8 cellular contexts compared by ENCODE assay signal in genomic region chr9:25677301-25678146, GRCh38. TPM values are rescaled to one million over a fixed set of nuclear protein-coding genes. Genes with fewer than 3 reads are reported as not detected.
DNase-seq lines count a peak whose midpoint lies in the region; ATAC-seq and TF ChIP-seq lines count a peak whose summit lies in the region.

No MANE protein-coding gene starts in this region.

- no peaks in the 10 kb centered on the region for H3K27me3 ChIP-seq in MG63
- H3K27me3 ChIP-seq in muscle layer of duodenum (ENCODE audit: low read depth, low read length), result no peaks in the 10 kb centered on the region

- ATAC-seq in GM19395 (IDR thresholded peaks at IDR 0.05; ENCODE audit: unreplicated experiment), result peak; percentile 51
- peak; percentile 34 for ATAC-seq in activated CD8-positive, alpha-beta T cell treated with anti-CD3 and anti-CD28 coated beads for 36 hours

- H3K4me1 ChIP-seq in muscle layer of duodenum (ENCODE audit: control insufficient read depth in 1 of 2, insufficient read depth in 2 of 2, low read length in 2 of 2) (peaks cover 0 to 17% of the 10 kb centered on the region in 2 donors), urinary bladder (ENCODE audit: insufficient read depth) (no peaks in the 10 kb centered on the region)

- TF ChIP-seq CTCF in activated CD8-positive, alpha-beta T cell treated with anti-CD3 and anti-CD28 coated beads for 36 hours (IDR thresholded peaks at IDR 0.05), result no peak
- TF ChIP-seq CTCF in fibroblast of pulmonary artery (IDR thresholded peaks at IDR 0.05; ENCODE audit: low read length, missing control alignments), result no peak

- 1% methylated on average over 77 of the region's 77 CpGs for WGBS in urinary bladder

- H3K27ac Mint-ChIP-seq in activated CD8-positive, alpha-beta T cell treated with anti-CD3 and anti-CD28 coated beads for 36 hours, result no peak overlapping the region

- peak overlapping the region; percentile 39 for H3K4me3 Mint-ChIP-seq in activated CD8-positive, alpha-beta T cell treated with anti-CD3 and anti-CD28 coated beads for 36 hours

- peaks cover 12% of the 10 kb centered on the region for H3K27me3 Mint-ChIP-seq in activated CD8-positive, alpha-beta T cell treated with anti-CD3 and anti-CD28 coated beads for 36 hours

- H3K9me3 ChIP-seq in MG63 (no peaks in the 10 kb centered on the region), muscle layer of duodenum (ENCODE audit: control insufficient read depth in 1 of 2, low read length in 2 of 2) (no peaks in the 10 kb centered on the region)

- intact Hi-C loops in activated CD8-positive, alpha-beta T cell treated with anti-CD3 and anti-CD28 coated beads for 36 hours (cut with micrococcal nuclease), result no loop called here

- H3K36me3 ChIP-seq in MG63 (no peaks in the 10 kb centered on the region), muscle layer of duodenum (ENCODE audit: control insufficient read depth in 1 of 2, insufficient read depth in 2 of 2, low read length in 2 of 2) (no peaks in the 10 kb centered on the region), urinary bladder (ENCODE audit: insufficient read depth) (no peaks in the 10 kb centered on the region)

- H3K9me3 Mint-ChIP-seq in activated CD8-positive, alpha-beta T cell treated with anti-CD3 and anti-CD28 coated beads for 36 hours, result peaks cover 3% of the 10 kb centered on the region

- POLR2A ChIA-PET in activated CD8-positive, alpha-beta T cell treated with anti-CD3 and anti-CD28 coated beads for 36 hours (lab: Charles Lee), result no interaction called here

- H3K27ac ChIP-seq in muscle layer of duodenum (ENCODE audit: low read length) (peak overlapping the region; percentile 83), urinary bladder (ENCODE audit: low read depth) (peak overlapping the region; percentile 97)

- H3K36me3 Mint-ChIP-seq in activated CD8-positive, alpha-beta T cell treated with anti-CD3 and anti-CD28 coated beads for 36 hours (ENCODE audit: low read depth), result peaks cover 2% of the 10 kb centered on the region

- peak; percentile 75 for DNase-seq in Ammon's horn (ENCODE audit: low spot score)
- DNase-seq in MG63, result peak; percentile 92
- peak; percentile 5 for DNase-seq in activated CD8-positive, alpha-beta T cell treated with anti-CD3 and anti-CD28 coated beads for 36 hours
- peak; percentile 78 for DNase-seq in fibroblast of pulmonary artery (ENCODE audit: low read depth)
- DNase-seq in GDM1 (lab: John Stamatoyannopoulos, UW), result no peak

- CTCF ChIA-PET in activated CD8-positive, alpha-beta T cell treated with anti-CD3 and anti-CD28 coated beads for 36 hours (lab: Charles Lee), result no interaction called here

- no peaks in the 10 kb centered on the region for H3K4me1 Mint-ChIP-seq in activated CD8-positive, alpha-beta T cell treated with anti-CD3 and anti-CD28 coated beads for 36 hours (ENCODE audit: low read depth)

- H3K4me3 ChIP-seq in MG63 (peak overlapping the region; percentile 76), fibroblast of pulmonary artery (replicated peaks; ENCODE audit: low read depth, low read length) (peak overlapping the region; percentile 70), muscle layer of duodenum (ENCODE audit: low read depth in 1 of 2, low read length in 2 of 2) (peak overlapping the region; percentile 73 to 80), urinary bladder (ENCODE audit: low read depth, low read length) (peak overlapping the region; percentile 66)

RNA-seq across cellular contexts. Expression of gene TUSC1, which starts 0.7 kb away (rescaled TPM):
- 3.2 and 14.7 TPM in 2 replicates for total RNA-seq in MG63 (2014; rRNA removed; shearing (Covaris generic); ENCODE audit: low replicate concordance)
- total RNA-seq in activated CD8-positive, alpha-beta T cell treated with anti-CD3 and anti-CD28 coated beads for 36 hours, result under 1 TPM; 0.25 to 0.38 TPM
- total RNA-seq in urinary bladder, result 9.0 TPM
- 24.6 TPM for polyA plus RNA-seq in urinary bladder
